30 cellular contexts compared by ENCODE assay signal in the genomic region with DNA sequence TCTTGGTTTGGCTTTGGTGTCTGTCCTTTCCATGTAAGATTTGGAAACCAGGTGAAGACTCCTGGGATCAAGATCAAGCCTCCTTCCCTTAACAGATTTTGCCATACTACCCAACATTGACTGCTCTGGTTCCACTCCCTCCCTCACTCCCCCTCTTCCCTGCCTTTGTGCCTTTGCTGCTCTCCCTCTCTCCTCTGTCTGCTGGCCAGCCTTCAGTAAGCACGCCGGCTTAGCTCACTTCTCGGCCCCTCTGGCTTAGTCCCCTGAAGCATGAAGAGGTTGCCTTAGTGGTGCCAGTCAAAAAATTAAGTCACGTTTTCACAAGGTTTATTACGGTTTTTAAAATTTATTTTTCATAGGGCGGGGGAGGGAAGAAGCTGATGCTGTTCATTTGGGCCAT. TPM values are rescaled to one million over a fixed set of nuclear protein-coding genes. Genes with fewer than 3 reads are reported as not detected.
"Had no signal": no experiment of that assay in that cellular context is flagged by ENCODE, and none has a peak within 500 bp of the region (broad histone marks: within the 10 kb centered on the region; RNA-seq: fewer than 3 reads in every experiment).

No MANE protein-coding gene starts in this region.

- H3K27me3 ChIP-seq: brain microvascular endothelial cell had no signal

- H3K4me3 ChIP-seq: cardiac muscle cell, SK-N-MC had no signal

- H3K36me3 ChIP-seq: brain microvascular endothelial cell, cardiac muscle cell had no signal

- ATAC-seq: activated CD4-positive, CD25-positive, alpha-beta regulatory T cell treated with anti-CD3 and anti-CD28 coated beads, Interleukin-2, amount 50 U/mL, for 24 hours; activated CD8-positive, alpha-beta T cell treated with anti-CD3 and anti-CD28 coated beads, Interleukin-2, amount 10 ng/mL, durations not matched to agents 7 days and 5 days; Panc1; Right ventricle myocardium inferior; T-cell had no signal

- DNase-seq: activated CD4-positive, alpha-beta T cell treated with anti-CD3 and anti-CD28 coated beads for 4 hours; activated CD8-positive, alpha-beta memory T cell treated with anti-CD3 and anti-CD28 coated beads, Interleukin-2, amount 50 U/mL, for 48 hours; activated CD8-positive, alpha-beta T cell treated with anti-CD3 and anti-CD28 coated beads, Interleukin-2, amount 10 ng/mL, durations not matched to agents 7 days and 5 days; activated effector memory CD4-positive, alpha-beta T cell treated with anti-CD3 and anti-CD28 coated beads, Interleukin-2, amount 50 U/mL, for 16 hours; activated naive CD4-positive, alpha-beta T cell treated with Interleukin-2 at 50 U/mL for 16 hours; activated T-cell treated with anti-CD3 and anti-CD28 coated beads, Interleukin-2, amount 50 U/mL, for 24 hours; brain microvascular endothelial cell; KG1; NCI-H1048; NCI-H146; NCI-H187 treated with DMSO at 0.1 percent for 48 hours; NCI-H2081 treated with DMSO at 0.1 percent for 48 hours; NCI-H2171; NCI-H2227 treated with DMSO at 0.1 percent for 48 hours; NCI-H446 treated with DMSO at 0.1 percent for 48 hours; NCI-H524 treated with DMSO at 0.1 percent for 48 hours; NCI-H774; NK-92 treated with Interleukin-12 subunit alpha and Interleukin-12 subunit beta, amount 100 ng/mL, for 24 hours; OCI-M1; RPMI8226; T-cell; T-helper 2 cell had no signal

- H3K36me3 Mint-ChIP-seq: activated naive CD8-positive, alpha-beta T cell; T-cell had no signal

- H3K27ac ChIP-seq: brain microvascular endothelial cell, cardiac muscle cell, SK-N-MC, VCaP had no signal

- H3K4me3 Mint-ChIP-seq: activated CD8-positive, alpha-beta T cell treated with anti-CD3 and anti-CD28 coated beads, Interleukin-2, amount 10 ng/mL, durations not matched to agents 7 days and 5 days; activated naive CD8-positive, alpha-beta T cell; activated T-cell treated with anti-CD3 and anti-CD28 coated beads, Interleukin-2, amount 50 U/mL, for 24 hours; T-cell had no signal

- H3K27ac Mint-ChIP-seq: activated CD8-positive, alpha-beta T cell treated with anti-CD3 and anti-CD28 coated beads, Interleukin-2, amount 10 ng/mL, durations not matched to agents 7 days and 5 days; activated naive CD8-positive, alpha-beta T cell; activated T-cell treated with anti-CD3 and anti-CD28 coated beads, Interleukin-2, amount 50 U/mL, for 24 hours; T-cell had no signal

- H3K9me3 Mint-ChIP-seq: activated T-cell treated with anti-CD3 and anti-CD28 coated beads, Interleukin-2, amount 50 U/mL, for 24 hours; T-cell had no signal

RNA-seq across cellular contexts. Expression of a gene that starts 6.0 kb away (rescaled TPM):
- total RNA-seq: activated CD8-positive, alpha-beta T cell treated with anti-CD3 and anti-CD28 coated beads, Interleukin-2, amount 10 ng/mL, durations not matched to agents 7 days and 5 days; LHCN-M2 had no signal
